Comparison of ENCODE assay signal across 15 cellular contexts in genomic region chr12:132103542-132104308, GRCh38.
"Had no signal": no experiment of that assay in that cellular context is flagged by ENCODE, and none has a peak within 500 bp of the region (broad histone marks: within the 10 kb centered on the region; RNA-seq: fewer than 3 reads in every experiment).

No MANE protein-coding gene starts in this region.

- H3K27me3 ChIP-seq: ascending aorta, neutrophil, right atrium auricular region, tibial artery had no signal

- H3K4me1 ChIP-seq: ascending aorta, right atrium auricular region, tibial artery had no signal

- H3K27ac ChIP-seq: ascending aorta, neutrophil, right atrium auricular region, skin epidermis, tibial artery had no signal

- DNase-seq: activated naive CD4-positive, alpha-beta T cell treated with anti-CD3 and anti-CD28 coated beads for 36 hours; activated naive CD8-positive, alpha-beta T cell treated with anti-CD3 and anti-CD28 coated beads, Interleukin-2, amount 50 U/mL, for 24 hours; activated T-cell treated with anti-CD3 and anti-CD28 coated beads, Interleukin-2, amount 50 U/mL, for 1 hour; dermis blood vessel endothelial cell; mammary epithelial cell; stimulated activated CD4-positive, alpha-beta T cell treated with anti-CD3 and anti-CD28 coated beads, Interleukin-15, amount 100 ng/mL, for 24 hours; stimulated activated CD4-positive, alpha-beta T cell treated with anti-CD3 and anti-CD28 coated beads, Interleukin-4, amount 100 ng/mL, for 24 hours; stimulated activated naive CD4-positive, alpha-beta T cell; SW 1271; tibial artery had no signal

- H3K9me3 ChIP-seq: ascending aorta, neutrophil, right atrium auricular region, tibial artery had no signal

- H3K4me3 ChIP-seq: ascending aorta, right atrium auricular region, skin epidermis, tibial artery had no signal

- ATAC-seq: activated CD4-positive, CD25-positive, alpha-beta regulatory T cell treated with anti-CD3 and anti-CD28 coated beads, Interleukin-2, amount 50 U/mL, for 24 hours had no signal
